ENCODE assay signal across 9 cellular contexts in genomic region chr4:90126805-90127204, GRCh38.
DNase-seq lines count a peak whose midpoint lies in the region; ATAC-seq, FAIRE-seq and TF ChIP-seq lines count a peak whose summit lies in the region.
"Had no signal": no experiment of that assay in that cellular context is flagged by ENCODE, and none has a peak within 500 bp of the region (broad histone marks: within the 10 kb centered on the region; RNA-seq: fewer than 3 reads in every experiment).

No MANE protein-coding gene starts in this region.

- H3K36me3 ChIP-seq in RWPE2 (ENCODE audit: low read depth) (no peaks in the 10 kb centered on the region), parathyroid adenoma (ENCODE audit: control insufficient read depth, insufficient read depth, low read length) (no peaks in the 10 kb centered on the region)

- H3K4me2 ChIP-seq in parathyroid adenoma (ENCODE audit: low read length), result peak overlapping the region; percentile 93

- H3K9me3 ChIP-seq in RWPE2 (ENCODE audit: severe bottlenecking) (no peaks in the 10 kb centered on the region), parathyroid adenoma (ENCODE audit: control insufficient read depth, low read length) (no peaks in the 10 kb centered on the region)

- H3K9ac ChIP-seq in parathyroid adenoma, result no peak overlapping the region

- peaks cover 2% of the 10 kb centered on the region for H3K79me2 ChIP-seq in parathyroid adenoma

- peak overlapping the region; percentile 41 for H3K4me3 ChIP-seq in RWPE2 (ENCODE audit: severe bottlenecking)
- peak overlapping the region; percentile 77 for H3K4me3 ChIP-seq in parathyroid adenoma (ENCODE audit: low read depth, low read length)

- TF ChIP-seq POLR2A in erythroblast (IDR thresholded peaks at IDR 0.05; ENCODE audit: low read length), result peak; percentile 6

- TF ChIP-seq CTCF in RWPE2 (IDR thresholded peaks at IDR 0.05; ENCODE audit: poor library complexity, severe bottlenecking) (no peak), parathyroid adenoma (IDR thresholded peaks at IDR 0.05) (no peak)

- H3K27me3 ChIP-seq in RWPE2 (ENCODE audit: insufficient read depth, poor library complexity, severe bottlenecking) (peaks cover 8% of the 10 kb centered on the region), parathyroid adenoma (ENCODE audit: control insufficient read depth, insufficient read depth, low read length) (no peaks in the 10 kb centered on the region)

- peak; percentile 4 for ATAC-seq in GM21786 (IDR thresholded peaks at IDR 0.05; ENCODE audit: unreplicated experiment)
- no peak; the same call in 2 of the 3 replicates for ATAC-seq in RWPE2 (ENCODE audit: low read depth)
- ATAC-seq in HG03196 (IDR thresholded peaks at IDR 0.05; ENCODE audit: unreplicated experiment), result no peak
- ATAC-seq in HG03439 (IDR thresholded peaks at IDR 0.05; ENCODE audit: unreplicated experiment), result no peak

- H3K4me1 ChIP-seq in RWPE2 (ENCODE audit: insufficient read depth, poor library complexity, severe bottlenecking), result peaks cover 14% of the 10 kb centered on the region
- peaks cover 3% of the 10 kb centered on the region for H3K4me1 ChIP-seq in parathyroid adenoma

- no peak for FAIRE-seq in HTR-8/SVneo (lab: Jason Lieb, UNC)
- FAIRE-seq: bronchial epithelial cell had no signal

- H2AFZ ChIP-seq in parathyroid adenoma, result peak overlapping the region; percentile 91

- DNase-seq in RWPE2 (ENCODE audit: low spot score), result no peak
- no peak for DNase-seq in erythroblast (lab: John Stamatoyannopoulos, UW)
- DNase-seq in HTR-8/SVneo (ENCODE audit: insufficient read length, low spot score), result no peak
- no peak for DNase-seq in activated CD8-positive, alpha-beta memory T cell treated with anti-CD3 and anti-CD28 coated beads, Interleukin-2, amount 50 U/mL, for 48 hours

- H3K27ac ChIP-seq in RWPE2 (ENCODE audit: poor library complexity, severe bottlenecking) (no peak overlapping the region), parathyroid adenoma (peak overlapping the region; percentile 93)
